Comparison of ENCODE assay signal across 9 cellular contexts in the genomic region with DNA sequence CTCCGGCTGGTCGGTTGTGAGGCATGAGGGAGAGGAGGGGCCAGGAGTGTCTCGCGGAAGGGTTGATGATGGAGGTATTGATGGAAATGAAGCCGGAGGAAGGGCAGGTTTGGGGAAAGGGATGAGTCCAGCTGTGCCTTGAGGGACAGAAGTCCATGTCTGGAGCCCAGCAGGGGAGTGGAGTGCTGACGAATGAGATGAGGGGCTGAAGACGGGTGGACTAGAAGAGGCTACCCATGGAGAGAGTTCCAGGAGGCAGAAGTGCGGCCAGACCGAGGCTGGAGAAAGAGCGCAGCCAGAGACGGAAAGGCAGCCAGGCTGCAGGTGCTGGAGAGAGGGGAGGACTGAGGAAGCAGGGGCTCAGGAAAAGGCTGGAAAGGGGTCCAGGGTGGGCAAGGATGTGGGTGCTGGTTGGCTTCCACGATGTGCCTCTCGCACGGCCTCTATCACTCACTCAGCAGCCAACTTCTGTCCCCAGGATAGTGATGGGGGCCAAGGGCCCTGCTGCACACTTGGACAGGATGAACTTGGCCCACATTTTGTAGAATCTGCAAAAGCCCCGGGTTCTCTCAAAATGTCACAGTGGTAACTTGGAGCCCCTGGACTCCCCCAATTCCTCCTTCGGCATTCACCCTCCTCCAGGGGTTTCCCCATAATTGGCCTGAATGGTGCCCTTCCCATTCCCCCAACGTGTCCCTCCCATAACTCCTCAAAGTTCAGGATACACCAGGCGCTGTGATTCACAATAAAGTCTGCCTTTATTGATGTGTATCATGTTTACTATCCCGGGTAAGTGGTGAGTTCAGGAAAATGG. TPM values are rescaled to one million over a fixed set of nuclear protein-coding genes. Genes with fewer than 3 reads are reported as not detected.
DNase-seq lines count a peak whose midpoint lies in the region; ATAC-seq and TF ChIP-seq lines count a peak whose summit lies in the region.
"Had no signal": no experiment of that assay in that cellular context is flagged by ENCODE, and none has a peak within 500 bp of the region (broad histone marks: within the 10 kb centered on the region; RNA-seq: fewer than 3 reads in every experiment).

No MANE protein-coding gene starts in this region.

- peak overlapping the region; percentile 82 for H3K27ac Mint-ChIP-seq in dendritic cell treated with granulocyte-macrophage colony-stimulating factor and Interleukin-4, amounts not matched to agents 40 ng/mL and 50 ng/mL, for 4 days
- peak overlapping the region; percentile 82 to 98 (median 92) for H3K27ac Mint-ChIP-seq in naive thymus-derived CD8-positive, alpha-beta T cell

- peak overlapping the region; percentile 85 for H2AFZ ChIP-seq in Karpas-422 (ENCODE audit: low read length)

- H3K9ac ChIP-seq in Karpas-422 (ENCODE audit: low read length): peak overlapping the region; percentile 88

- intact Hi-C loops in dendritic cell treated with granulocyte-macrophage colony-stimulating factor and Interleukin-4, amounts not matched to agents 40 ng/mL and 50 ng/mL, for 4 days (cut with micrococcal nuclease): no loop called here

- peak overlapping the region; percentile 74 for H3K4me3 Mint-ChIP-seq in dendritic cell treated with granulocyte-macrophage colony-stimulating factor and Interleukin-4, amounts not matched to agents 40 ng/mL and 50 ng/mL, for 4 days
- H3K4me3 Mint-ChIP-seq in naive thymus-derived CD8-positive, alpha-beta T cell: peak overlapping the region; percentile 79 to 98 (median 94)

- POLR2A ChIA-PET in naive thymus-derived CD8-positive, alpha-beta T cell (lab: Charles Lee): interaction anchor here (0.9 to 1.1 kb wide), 5 partner anchors 9 to 257 kb away, joined by 3 to 5 read pairs (median 3); a partner anchor contains a TSS

- H3K27ac ChIP-seq in C4-2B: peak overlapping the region; percentile 88
- H3K27ac ChIP-seq in Karpas-422 (ENCODE audit: low read length): no peak overlapping the region

- no peaks in the 10 kb centered on the region for H3K9me3 Mint-ChIP-seq in dendritic cell treated with granulocyte-macrophage colony-stimulating factor and Interleukin-4, amounts not matched to agents 40 ng/mL and 50 ng/mL, for 4 days
- H3K9me3 Mint-ChIP-seq in naive thymus-derived CD8-positive, alpha-beta T cell: no peaks in the 10 kb centered on the region

- no peak for DNase-seq in Karpas-422
- DNase-seq in naive thymus-derived CD8-positive, alpha-beta T cell: peak in 1 of 10 donors; percentile 34
- DNase-seq in HCEC 1CT: no peak
- no peak for DNase-seq in OCI-M1 (lab: John Stamatoyannopoulos, UW)
- no peak for DNase-seq in epidermal melanocyte (ENCODE audit: insufficient read length, low spot score)

- peaks cover 17% of the 10 kb centered on the region for H3K36me3 ChIP-seq in Karpas-422 (ENCODE audit: insufficient read depth, low read length)

- H3K4me1 ChIP-seq in Karpas-422 (ENCODE audit: low read length): peaks cover 13% of the 10 kb centered on the region

- peak overlapping the region; percentile 86 for H3K4me2 ChIP-seq in Karpas-422 (ENCODE audit: low read depth, low read length, poor library complexity, severe bottlenecking)

- H3K27me3 Mint-ChIP-seq in dendritic cell treated with granulocyte-macrophage colony-stimulating factor and Interleukin-4, amounts not matched to agents 40 ng/mL and 50 ng/mL, for 4 days: peaks cover 3% of the 10 kb centered on the region
- no peaks in the 10 kb centered on the region for H3K27me3 Mint-ChIP-seq in naive thymus-derived CD8-positive, alpha-beta T cell

- H3K4me1 Mint-ChIP-seq in dendritic cell treated with granulocyte-macrophage colony-stimulating factor and Interleukin-4, amounts not matched to agents 40 ng/mL and 50 ng/mL, for 4 days (ENCODE audit: low read depth): peaks cover 23% of the 10 kb centered on the region
- peaks cover 21 to 34% (median 30%) of the 10 kb centered on the region in 4 donors for H3K4me1 Mint-ChIP-seq in naive thymus-derived CD8-positive, alpha-beta T cell

- no peaks in the 10 kb centered on the region for H3K9me3 ChIP-seq in Karpas-422 (ENCODE audit: low read length)

- peaks cover 42% of the 10 kb centered on the region for H3K36me3 Mint-ChIP-seq in dendritic cell treated with granulocyte-macrophage colony-stimulating factor and Interleukin-4, amounts not matched to agents 40 ng/mL and 50 ng/mL, for 4 days (ENCODE audit: low read depth)
- H3K36me3 Mint-ChIP-seq in naive thymus-derived CD8-positive, alpha-beta T cell: peaks cover 0 to 23% (median 7%) of the 10 kb centered on the region in 3 donors

- no peak for ATAC-seq in naive thymus-derived CD8-positive, alpha-beta T cell
- ATAC-seq in GM18867 (IDR thresholded peaks at IDR 0.05; ENCODE audit: unreplicated experiment): no peak

- no peaks in the 10 kb centered on the region for H3K27me3 ChIP-seq in Karpas-422 (ENCODE audit: low read length)

- no peak for TF ChIP-seq CTCF in C4-2B (conservative IDR thresholded peaks at IDR 0.05)

- no peaks in the 10 kb centered on the region for H3K9me2 ChIP-seq in Karpas-422 (replicated peaks; ENCODE audit: insufficient read depth, low read length)

- H3K79me2 ChIP-seq in Karpas-422 (ENCODE audit: low read length): peaks cover 32% of the 10 kb centered on the region

- peaks cover 3% of the 10 kb centered on the region; the same call in 1 of the 2 replicates for H4K20me1 ChIP-seq in Karpas-422 (ENCODE audit: insufficient read depth, low read depth, low read length)

- peak overlapping the region; percentile 94 for H3K4me3 ChIP-seq in Karpas-422 (ENCODE audit: low read length)

RNA-seq across cellular contexts. Expression of a gene that starts 0.6 kb away (rescaled TPM):
- total RNA-seq in Karpas-422 (2014; rRNA removed; shearing (Covaris generic); ENCODE audit: low replicate concordance): 150 and 168 TPM in 2 replicates
- 10 to 100 TPM; 54.7 to 60.9 TPM for total RNA-seq in naive thymus-derived CD8-positive, alpha-beta T cell
- 100 to 1,000 TPM; 155 to 174 (median 157) TPM for polyA plus RNA-seq in naive thymus-derived CD8-positive, alpha-beta T cell

RNA-seq across cellular contexts. Expression of a gene that starts 7.0 kb away (rescaled TPM):
- total RNA-seq in Karpas-422 (2014; rRNA removed; shearing (Covaris generic); ENCODE audit: low replicate concordance): not detected in 2 replicates
- not detected for total RNA-seq in naive thymus-derived CD8-positive, alpha-beta T cell
- polyA plus RNA-seq in naive thymus-derived CD8-positive, alpha-beta T cell: not detected
- total RNA-seq: lung microvascular endothelial cell had no signal

RNA-seq across cellular contexts. Expression of a gene that starts 7.3 kb away (rescaled TPM):
- total RNA-seq in Karpas-422 (2014; rRNA removed; shearing (Covaris generic); ENCODE audit: low replicate concordance): 12.4 and 17.1 TPM in 2 replicates
- 10 to 100 TPM; 83.4 to 85.9 TPM for total RNA-seq in naive thymus-derived CD8-positive, alpha-beta T cell
- 10 to 100 TPM in 1 of 3 donors, 1 to 10 TPM in 2; 7.6 to 12.3 (median 9.0) TPM for polyA plus RNA-seq in naive thymus-derived CD8-positive, alpha-beta T cell

RNA-seq across cellular contexts. Expression of a gene that starts 58.7 kb away (rescaled TPM):
- 0.36 and 0.60 TPM in 2 replicates for total RNA-seq in Karpas-422 (2014; rRNA removed; shearing (Covaris generic); ENCODE audit: low replicate concordance)
- not detected for total RNA-seq in naive thymus-derived CD8-positive, alpha-beta T cell
- under 1 TPM; 0.07 to 0.13 (median 0.08) TPM for polyA plus RNA-seq in naive thymus-derived CD8-positive, alpha-beta T cell
